In genomic region chr10:114925675-114926204, GRCh38 we compare ENCODE assay signal across 11 cellular contexts. TPM values are rescaled to one million over a fixed set of nuclear protein-coding genes. Genes with fewer than 3 reads are reported as not detected.
DNase-seq lines count a peak whose midpoint lies in the region; ATAC-seq and TF ChIP-seq lines count a peak whose summit lies in the region.
"Had no signal": no experiment of that assay in that cellular context is flagged by ENCODE, and none has a peak within 500 bp of the region (broad histone marks: within the 10 kb centered on the region; RNA-seq: fewer than 3 reads in every experiment).

No MANE protein-coding gene starts in this region.

- POLR2A ChIA-PET in PC-3 (lab: Charles Lee; ENCODE audit: unreplicated experiment): no interaction called here
- POLR2A ChIA-PET in CD4-positive, alpha-beta T cell (lab: Charles Lee): interaction anchor here (0.9 kb wide), 1 partner anchor 12 kb away, joined by 4 read pairs; the partner anchor contains the start of gene TRUB1

- no peaks in the 10 kb centered on the region for H3K9me3 Mint-ChIP-seq in CD4-positive, alpha-beta T cell
- H3K9me3 Mint-ChIP-seq: memory B cell; T-helper 1 cell treated with Interleukin-12 subunit alpha and Interleukin-12 subunit beta and Interleukin-4 antibody, amounts not matched to agents 30 μg/mL and 1 μg/mL, for 36 hours had no signal

- H3K4me3 Mint-ChIP-seq in CD4-positive, alpha-beta T cell: no peak overlapping the region
- H3K4me3 Mint-ChIP-seq: memory B cell; T-helper 1 cell treated with Interleukin-12 subunit alpha and Interleukin-12 subunit beta and Interleukin-4 antibody, amounts not matched to agents 30 μg/mL and 1 μg/mL, for 36 hours had no signal

- H3K27me3 ChIP-seq in PC-3 (ENCODE audit: low read length) (no peaks in the 10 kb centered on the region), foreskin keratinocyte (no peaks in the 10 kb centered on the region), WERI-Rb-1 (ENCODE audit: insufficient read depth, low read depth, severe bottlenecking) (no peaks in the 10 kb centered on the region)
- peaks cover 24% of the 10 kb centered on the region for H3K27me3 ChIP-seq in CD4-positive, alpha-beta T cell (ENCODE audit: control insufficient read depth, insufficient read depth, low read length)

- no peaks in the 10 kb centered on the region for H3K9me2 ChIP-seq in PC-3 (replicated peaks; ENCODE audit: low read length)

- intact Hi-C loops in PC-3 (cut with micrococcal nuclease): no loop called here
- intact Hi-C loops in CD4-positive, alpha-beta T cell (cut with DNase I, micrococcal nuclease): no loop called here

- H3K9me3 ChIP-seq in PC-3 (ENCODE audit: low read length) (no peaks in the 10 kb centered on the region), WERI-Rb-1 (ENCODE audit: severe bottlenecking) (no peaks in the 10 kb centered on the region)
- H3K9me3 ChIP-seq in CD4-positive, alpha-beta T cell (ENCODE audit: control insufficient read depth, low read length): no peaks in the 10 kb centered on the region

- H3K36me3 ChIP-seq in PC-3 (ENCODE audit: low read depth, low read length) (no peaks in the 10 kb centered on the region), WERI-Rb-1 (no peaks in the 10 kb centered on the region)

- H4K20me1 ChIP-seq in PC-3 (ENCODE audit: low read length): no peaks in the 10 kb centered on the region

- BruUV-seq in PC-3 (replicated peaks; lab: Mats Ljungman, UMichigan): no TSS peak

- CTCF ChIA-PET in PC-3 (lab: Charles Lee): no interaction called here
- CTCF ChIA-PET in CD4-positive, alpha-beta T cell (lab: Charles Lee): interaction anchor here (0.9 kb wide), 1 partner anchor 14 kb away, joined by 4 read pairs; no protein-coding TSS in a partner anchor

- H3K27ac Mint-ChIP-seq in CD4-positive, alpha-beta T cell: no peak overlapping the region
- H3K27ac Mint-ChIP-seq: memory B cell; T-helper 1 cell treated with Interleukin-12 subunit alpha and Interleukin-12 subunit beta and Interleukin-4 antibody, amounts not matched to agents 30 μg/mL and 1 μg/mL, for 36 hours had no signal

- peaks cover 52% of the 10 kb centered on the region for H3K27me3 Mint-ChIP-seq in CD4-positive, alpha-beta T cell

- TF ChIP-seq CTCF in PC-3 (conservative IDR thresholded peaks at IDR 0.05; ENCODE audit: low read depth, low read length): no peak
- TF ChIP-seq CTCF in foreskin keratinocyte (conservative IDR thresholded peaks at IDR 0.05): no peak
- no peak for TF ChIP-seq CTCF in CD4-positive, alpha-beta T cell (IDR thresholded peaks at IDR 0.05)
- TF ChIP-seq CTCF in WERI-Rb-1 (IDR thresholded peaks at IDR 0.05; ENCODE audit: low read depth, low read length): no peak

- no peak overlapping the region for H3K9ac ChIP-seq in PC-3 (ENCODE audit: low read length)

- peak; percentile 98 for ATAC-seq in HG02610 (IDR thresholded peaks at IDR 0.05; ENCODE audit: unreplicated experiment)
- ATAC-seq in PC-3: peak; percentile 80
- ATAC-seq in foreskin keratinocyte: peak; percentile 85
- no peak for ATAC-seq in CD4-positive, alpha-beta T cell (ENCODE audit: poor library complexity)

- H2AFZ ChIP-seq in PC-3 (ENCODE audit: low read length): no peak overlapping the region

- no peaks in the 10 kb centered on the region for H3F3A ChIP-seq in PC-3 (ENCODE audit: low read length, unreplicated experiment)

- H3K79me2 ChIP-seq in PC-3 (ENCODE audit: low read length): no peaks in the 10 kb centered on the region

- H3K4me1 Mint-ChIP-seq in CD4-positive, alpha-beta T cell (ENCODE audit: low read depth): no peaks in the 10 kb centered on the region
- H3K4me1 Mint-ChIP-seq: memory B cell had no signal

- H3K36me3 Mint-ChIP-seq in CD4-positive, alpha-beta T cell (ENCODE audit: low read depth): no peaks in the 10 kb centered on the region

- no peak overlapping the region for H3K27ac ChIP-seq in PC-3 (ENCODE audit: low read length)
- no peak overlapping the region for H3K27ac ChIP-seq in foreskin keratinocyte
- H3K27ac ChIP-seq in CD4-positive, alpha-beta T cell (ENCODE audit: low read depth, low read length): no peak overlapping the region
- no peak overlapping the region for H3K27ac ChIP-seq in WERI-Rb-1
- H3K27ac ChIP-seq: 22Rv1 had no signal

- H3K4me2 ChIP-seq in PC-3 (ENCODE audit: low read length): peak overlapping the region; percentile 44

- H3K4me1 ChIP-seq in PC-3 (ENCODE audit: insufficient read depth, low read length) (peaks cover 12% of the 10 kb centered on the region), foreskin keratinocyte (peaks cover 11% of the 10 kb centered on the region)

- H3K4me3 ChIP-seq in PC-3 (ENCODE audit: low read length): no peak overlapping the region
- no peak overlapping the region for H3K4me3 ChIP-seq in WERI-Rb-1 (ENCODE audit: low read depth, low read length)

- DNase-seq in DMS153 (lab: John Stamatoyannopoulos, UW): peak; percentile 3
- no peak for DNase-seq in DMS153 treated with DMSO at 0.1 percent for 48 hours (lab: John Stamatoyannopoulos, UW; ENCODE audit: unreplicated experiment)
- peak; percentile 43 for DNase-seq in PC-3
- peak in 1 of 2 donors; percentile 18 for DNase-seq in foreskin keratinocyte
- DNase-seq in CD4-positive, alpha-beta T cell: no peak
- DNase-seq in WERI-Rb-1: no peak
- no peak for DNase-seq in activated CD8-positive, alpha-beta memory T cell treated with anti-CD3 and anti-CD28 coated beads, Interleukin-2, amount 50 U/mL, for 4 hours

RNA-seq across cellular contexts. Expression of gene TRUB1, which starts 12.3 kb away (rescaled TPM):
- total RNA-seq in PC-3 (2014; rRNA removed) (21.7 and 28.0 TPM in 2 replicates), foreskin keratinocyte (28.0 and 28.1 TPM in 2 replicates)
- 6.7 and 9.0 TPM in 2 replicates for polyA plus RNA-seq in foreskin keratinocyte
- total RNA-seq in CD4-positive, alpha-beta T cell: 1 to 10 TPM; 5.9 to 7.7 TPM

Comparison
In these comparisons a context has a peak if more than half of its experiments do, and no peak if none do; other contexts are left out.
1. DNase-seq: peak in DMS153 (single experiment) and PC-3 (single experiment); none in DMS153 treated with DMSO at 0.1 percent for 48 hours (single experiment), CD4-positive, alpha-beta T cell (0 of 10), WERI-Rb-1 (single experiment) and activated CD8-positive, alpha-beta memory T cell treated with anti-CD3 and anti-CD28 coated beads, Interleukin-2, amount 50 U/mL, for 4 hours (single experiment).